Comparison of ENCODE assay signal across 1 cellular context in the genomic region with DNA sequence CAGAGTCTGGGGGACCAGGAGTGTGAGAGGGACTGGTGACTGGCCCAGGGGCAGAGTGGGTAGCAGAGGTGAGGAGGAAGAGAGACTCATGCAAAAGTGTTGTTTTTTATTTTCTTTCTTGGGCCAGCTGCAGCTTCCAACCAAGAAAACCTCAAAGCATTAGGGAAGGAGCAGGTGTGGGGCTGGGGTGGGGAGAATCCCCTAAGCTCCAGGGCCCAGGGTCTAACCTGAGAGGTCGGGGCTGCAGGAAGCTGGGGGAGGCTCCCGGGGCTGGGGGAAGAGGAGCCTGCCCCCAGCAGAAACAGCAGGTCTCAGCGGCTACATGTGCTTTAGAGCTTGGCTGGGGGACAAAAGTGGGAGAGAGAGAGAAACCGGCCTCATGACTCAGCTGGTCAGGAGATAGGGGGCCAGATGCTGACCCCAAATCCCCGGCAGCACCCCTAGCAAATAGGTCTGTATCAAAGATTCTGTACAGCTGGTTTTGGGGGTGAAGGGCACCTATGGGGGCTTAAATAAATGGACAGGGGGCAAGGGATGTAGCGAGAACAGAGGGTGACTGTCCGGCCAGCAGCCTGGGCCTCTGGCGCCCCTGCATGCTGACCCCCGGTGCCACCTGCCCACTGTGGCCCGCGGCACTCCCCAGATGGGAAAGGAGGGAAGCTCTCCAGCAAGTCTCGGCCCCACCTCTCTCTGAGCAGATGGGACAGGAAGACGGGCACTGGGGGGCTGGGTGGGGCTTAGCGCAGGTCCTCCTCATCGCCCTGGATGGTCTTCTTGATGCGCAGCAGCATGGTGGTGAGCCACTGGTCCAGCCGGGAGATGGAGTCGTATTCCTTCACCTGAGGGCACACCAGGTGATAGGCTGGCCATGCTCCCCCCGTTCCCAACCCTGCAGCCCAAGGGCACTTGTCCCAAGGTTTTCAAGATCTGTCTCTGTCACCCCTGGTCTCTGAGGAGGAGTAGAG.
TF ChIP-seq lines count a peak whose summit lies in the region.

No MANE protein-coding gene starts in this region.

TF ChIP-seq in endothelial cell of umbilical vein, 7 proteins besides CTCF, POLR2A, EP300 and RAD21:
- TF ChIP-seq FOS (IDR thresholded peaks at IDR 0.05; ENCODE audit: borderline replicate concordance, insufficient read depth, low read length) = no peak
- TF ChIP-seq, protein P1, sequence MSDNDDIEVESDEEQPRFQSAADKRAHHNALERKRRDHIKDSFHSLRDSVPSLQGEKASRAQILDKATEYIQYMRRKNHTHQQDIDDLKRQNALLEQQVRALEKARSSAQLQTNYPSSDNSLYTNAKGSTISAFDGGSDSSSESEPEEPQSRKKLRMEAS (IDR thresholded peaks at IDR 0.05; ENCODE audit: insufficient read depth, insufficient read length) = no peak
- no peak for TF ChIP-seq GATA2 (IDR thresholded peaks at IDR 0.05; ENCODE audit: insufficient read depth, insufficient read length, low read depth, low read length)
- TF ChIP-seq EZH2 (IDR thresholded peaks at IDR 0.05; ENCODE audit: borderline replicate concordance, low read depth, low read length, severe bottlenecking) = no peak
- no peak for TF ChIP-seq JUN (IDR thresholded peaks at IDR 0.05; ENCODE audit: borderline replicate concordance, insufficient read depth, insufficient read length, low read depth)
- TF ChIP-seq POLR2AphosphoS5 (IDR thresholded peaks at IDR 0.05; ENCODE audit: insufficient read depth, low read depth, low read length) = no peak
- TF ChIP-seq MYC (IDR thresholded peaks at IDR 0.05; ENCODE audit: low read depth, low read length) = no peak
